2 cellular contexts compared by ENCODE assay signal in genomic region chr15:77532067-77532710, GRCh38.
TF ChIP-seq lines count a peak whose summit lies in the region.

No MANE protein-coding gene starts in this region.

TF ChIP-seq in K562, 482 proteins besides CTCF, POLR2A, EP300 and RAD21:
- no peak for TF ChIP-seq CUX1 (CRISPR knock-in tag; IDR thresholded peaks at IDR 0.05)
- no peak for TF ChIP-seq ZNF23 (CRISPR knock-in tag; IDR thresholded peaks at IDR 0.05)
- no peak for TF ChIP-seq PHB (CRISPR knock-in tag; IDR thresholded peaks at IDR 0.05)
- TF ChIP-seq RBM25 (IDR thresholded peaks at IDR 0.05; ENCODE audit: low read depth, low read length, severe bottlenecking) = peak; percentile 83
- no peak for TF ChIP-seq FUS (optimal IDR thresholded peaks at IDR 0.05; ENCODE audit: low read depth, low read length)
- TF ChIP-seq BCOR (IDR thresholded peaks at IDR 0.05) = peak; percentile 49; the same call in 1 of the 2 replicates
- peak; percentile 96 for TF ChIP-seq ESRRA (IDR thresholded peaks at IDR 0.05; ENCODE audit: borderline replicate concordance, low read depth)
- no peak for TF ChIP-seq HOXB6 (CRISPR knock-in tag; IDR thresholded peaks at IDR 0.05; ENCODE audit: borderline replicate concordance)
- no peak for TF ChIP-seq CXXC5 (CRISPR knock-in tag; IDR thresholded peaks at IDR 0.05)
- no peak for TF ChIP-seq IRF2 (CRISPR knock-in tag; IDR thresholded peaks at IDR 0.05)
- no peak for TF ChIP-seq ETV6 (IDR thresholded peaks at IDR 0.05; ENCODE audit: borderline replicate concordance in 1 of 2, low read depth in 2 of 2, low read length in 1 of 2)
- TF ChIP-seq ETV6 (CRISPR knock-in tag; IDR thresholded peaks at IDR 0.05; ENCODE audit: borderline replicate concordance) = no peak
- TF ChIP-seq MCM3 (IDR thresholded peaks at IDR 0.05) = no peak
- 0 out of 4 replicates have a peak, but pooled peaks of 1 of the 2 experiments have one; percentile 14 for TF ChIP-seq KDM1A (IDR thresholded peaks at IDR 0.05)
- no peak for TF ChIP-seq ZFP1 (CRISPR knock-in tag; IDR thresholded peaks at IDR 0.05)

TF ChIP-seq in neural cell, 6 proteins besides CTCF, POLR2A, EP300 and RAD21 (continued from another document):
- no peak for TF ChIP-seq MXI1 (conservative IDR thresholded peaks at IDR 0.05; ENCODE audit: poor library complexity, severe bottlenecking)
- no peak for TF ChIP-seq POLR2AphosphoS5 (IDR thresholded peaks at IDR 0.05)
- TF ChIP-seq TAF1 (IDR thresholded peaks at IDR 0.05; ENCODE audit: low read depth) = no peak
- no peak for TF ChIP-seq SMC3 (conservative IDR thresholded peaks at IDR 0.05; ENCODE audit: poor library complexity)
- no peak for TF ChIP-seq EZH2 (IDR thresholded peaks at IDR 0.05; ENCODE audit: borderline replicate concordance, insufficient read depth, low read length, poor library complexity, severe bottlenecking)
